8 cellular contexts compared by ENCODE assay signal in the genomic region with DNA sequence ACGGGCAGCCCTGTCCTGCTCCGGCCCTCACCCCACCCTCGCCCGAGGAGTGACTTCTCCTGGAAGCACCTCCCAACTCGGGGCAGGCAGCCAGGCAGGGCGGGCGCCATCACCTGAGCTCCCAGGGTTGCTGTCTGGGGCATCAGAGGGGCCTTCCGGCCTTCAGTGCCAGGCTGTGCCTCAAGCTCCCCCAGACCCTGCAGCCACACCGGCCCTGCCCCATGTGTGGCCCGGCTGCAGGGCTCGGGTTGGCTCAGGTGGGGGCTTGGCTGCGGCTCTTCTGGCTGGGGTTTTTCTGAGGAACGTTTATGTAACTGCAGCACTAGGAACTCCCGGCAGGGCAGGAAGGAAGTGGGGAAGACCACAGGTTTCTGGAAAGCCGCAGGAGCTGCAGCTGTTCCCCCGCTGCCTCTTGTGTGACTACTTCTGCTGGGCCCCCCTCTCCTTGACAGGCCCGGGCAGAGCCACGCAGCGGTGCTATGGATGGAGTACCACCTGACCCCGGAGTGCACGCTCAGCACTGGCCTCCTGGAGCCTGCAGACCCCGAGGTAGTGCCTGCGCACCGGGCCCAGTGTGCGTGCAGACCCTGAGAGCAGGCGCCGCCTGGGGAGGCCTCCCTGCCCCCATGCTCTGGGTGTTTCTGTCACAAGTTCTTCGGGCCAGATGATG.
DNase-seq lines count a peak whose midpoint lies in the region; ATAC-seq and TF ChIP-seq lines count a peak whose summit lies in the region.

No MANE protein-coding gene starts in this region.

- CTCF ChIA-PET in RWPE1 (lab: Yijun Ruan, JAX): no interaction called here

- POLR2A ChIA-PET in RWPE1 (lab: Yijun Ruan, JAX; ENCODE audit: low non-redundant PET): interaction anchor here (0.5 kb wide), 1 partner anchor 101 kb away, joined by 4 read pairs; no protein-coding TSS in a partner anchor

- ATAC-seq in GM18502 (IDR thresholded peaks at IDR 0.05; ENCODE audit: poor library complexity, unreplicated experiment) (peak; percentile 82), HG02798 (IDR thresholded peaks at IDR 0.05; ENCODE audit: poor library complexity, unreplicated experiment) (peak; percentile 83)

- DNase-seq in RWPE1 (ENCODE audit: low spot score) (no peak), cerebellar cortex (ENCODE audit: low spot score) (no peak), HPDE6-E6E7 (ENCODE audit: extremely low spot score) (no peak), DMS79 (lab: John Stamatoyannopoulos, UW) (no peak)
- DNase-seq in activated gamma-delta T cell treated with anti-CD3 and anti-CD28 coated beads, Interleukin-2, amount 50 U/mL, for 16 hours (ENCODE audit: low read depth): peak; percentile 57
- DNase-seq in stimulated activated CD4-positive, alpha-beta T cell treated with anti-CD3 and anti-CD28 coated beads, Interleukin-2, amount 100 ng/mL, for 24 hours: peak; percentile 66 to 70

- TF ChIP-seq CTCF in RWPE1 (conservative IDR thresholded peaks at IDR 0.05; ENCODE audit: low read depth): no peak

- 0 out of 2 replicates have a peak overlapping the region, but pooled peaks have one; percentile 16 for H3K27ac ChIP-seq in RWPE1

Comparison
In these comparisons a context has a peak if more than half of its experiments do, and no peak if none do; other contexts are left out.
1. DNase-seq: peak in activated gamma-delta T cell treated with anti-CD3 and anti-CD28 coated beads, Interleukin-2, amount 50 U/mL, for 16 hours (single experiment) and stimulated activated CD4-positive, alpha-beta T cell treated with anti-CD3 and anti-CD28 coated beads, Interleukin-2, amount 100 ng/mL, for 24 hours (2 of 2); none in RWPE1 (single experiment), cerebellar cortex (single experiment), HPDE6-E6E7 (single experiment) and DMS79 (single experiment).